ENCODE assay signal across 31 cellular contexts in genomic region chr19:11239377-11240000, GRCh38. TPM values are rescaled to one million over a fixed set of nuclear protein-coding genes. Genes with fewer than 3 reads are reported as not detected.
"Had no signal": no experiment of that assay in that cellular context is flagged by ENCODE, and none has a peak within 500 bp of the region (broad histone marks: within the 10 kb centered on the region; RNA-seq: fewer than 3 reads in every experiment).

Gene ANGPTL8, plus strand, starts transcription at chr19:11239619. Its CDS starts 19 bp downstream, at chr19:11239638.

- H3K4me3 ChIP-seq: coronary artery, heart left ventricle, ovary, sigmoid colon, skin epidermis, thoracic aorta, transverse colon had no signal

- H3K36me3 ChIP-seq: ovary had no signal

- H3K27me3 Mint-ChIP-seq: progenitor cell of endocrine pancreas had no signal

- H3K27ac ChIP-seq: coronary artery, heart left ventricle, ovary, sigmoid colon, skin epidermis, thoracic aorta, transverse colon had no signal

- H3K9me3 Mint-ChIP-seq: endodermal cell, nephron progenitor cell had no signal

- H3K4me3 Mint-ChIP-seq: endodermal cell; naive B cell; nephron progenitor cell; stimulated activated naive B cell treated with anti-CD40 and anti-IgM and Interleukin-4, amounts not matched to agents 10 μg/mL and 1 μg/mL and 100 μg/mL, for 72 hours; stimulated activated naive CD8-positive, alpha-beta T cell treated with anti-CD3 and anti-CD28 coated beads, Interleukin-15, amount 100 ng/mL, for 72 hours had no signal

- H3K9me3 ChIP-seq: ovary, thoracic aorta, transverse colon had no signal

- ATAC-seq: esophagus mucosa; heart left ventricle; left ventricle myocardium superior; stimulated activated naive B cell treated with anti-CD40 and anti-IgM and Interleukin-4, amounts not matched to agents 10 μg/mL and 1 μg/mL and 100 μg/mL, for 72 hours; stimulated activated naive CD8-positive, alpha-beta T cell treated with anti-CD3 and anti-CD28 coated beads, Interleukin-15, amount 100 ng/mL, for 72 hours had no signal

- FAIRE-seq: frontal cortex, keratinocyte had no signal

- DNase-seq: central memory CD4-positive, alpha-beta T cell; effector CD4-positive, alpha-beta T cell; endodermal cell; heart left ventricle; left cardiac atrium; left ventricle myocardium superior; mesendoderm; naive B cell; nephron progenitor cell; ovary; retina; sigmoid colon; stimulated activated CD4-positive, alpha-beta T cell treated with anti-CD3 and anti-CD28 coated beads, Interleukin-2, amount 100 ng/mL, for 24 hours; stimulated activated CD4-positive, alpha-beta T cell treated with anti-CD3 and anti-CD28 coated beads, Interleukin-4, amount 100 ng/mL, for 4 hours; stimulated activated naive B cell treated with anti-CD40 and anti-IgM and Interleukin-4, amounts not matched to agents 10 μg/mL and 1 μg/mL and 100 μg/mL, for 72 hours; stimulated activated naive CD8-positive, alpha-beta T cell treated with anti-CD3 and anti-CD28 coated beads, Interleukin-15, amount 100 ng/mL, for 72 hours; substantia nigra; transverse colon had no signal

- H3K27ac Mint-ChIP-seq: endodermal cell; nephron progenitor cell; progenitor cell of endocrine pancreas; stimulated activated naive B cell treated with anti-CD40 and anti-IgM and Interleukin-4, amounts not matched to agents 10 μg/mL and 1 μg/mL and 100 μg/mL, for 72 hours; stimulated activated naive CD8-positive, alpha-beta T cell treated with anti-CD3 and anti-CD28 coated beads, Interleukin-15, amount 100 ng/mL, for 72 hours had no signal

- H3K27me3 ChIP-seq: heart left ventricle, ovary, sigmoid colon, transverse colon had no signal

RNA-seq across cellular contexts. Expression of gene ANGPTL8, which starts in this region (rescaled TPM):
- total RNA-seq: chondrocyte, dermis microvascular lymphatic vessel endothelial cell, endodermal cell, esophagus mucosa, fibroblast of lung, frontal cortex, glomerular endothelial cell, left ventricle myocardium superior, lung microvascular endothelial cell, progenitor cell of endocrine pancreas, sigmoid colon, thoracic aorta, transverse colon, urinary bladder had no signal
- polyA plus RNA-seq: fibroblast of lung had no signal
